8 cellular contexts compared by ENCODE assay signal in the genomic region with DNA sequence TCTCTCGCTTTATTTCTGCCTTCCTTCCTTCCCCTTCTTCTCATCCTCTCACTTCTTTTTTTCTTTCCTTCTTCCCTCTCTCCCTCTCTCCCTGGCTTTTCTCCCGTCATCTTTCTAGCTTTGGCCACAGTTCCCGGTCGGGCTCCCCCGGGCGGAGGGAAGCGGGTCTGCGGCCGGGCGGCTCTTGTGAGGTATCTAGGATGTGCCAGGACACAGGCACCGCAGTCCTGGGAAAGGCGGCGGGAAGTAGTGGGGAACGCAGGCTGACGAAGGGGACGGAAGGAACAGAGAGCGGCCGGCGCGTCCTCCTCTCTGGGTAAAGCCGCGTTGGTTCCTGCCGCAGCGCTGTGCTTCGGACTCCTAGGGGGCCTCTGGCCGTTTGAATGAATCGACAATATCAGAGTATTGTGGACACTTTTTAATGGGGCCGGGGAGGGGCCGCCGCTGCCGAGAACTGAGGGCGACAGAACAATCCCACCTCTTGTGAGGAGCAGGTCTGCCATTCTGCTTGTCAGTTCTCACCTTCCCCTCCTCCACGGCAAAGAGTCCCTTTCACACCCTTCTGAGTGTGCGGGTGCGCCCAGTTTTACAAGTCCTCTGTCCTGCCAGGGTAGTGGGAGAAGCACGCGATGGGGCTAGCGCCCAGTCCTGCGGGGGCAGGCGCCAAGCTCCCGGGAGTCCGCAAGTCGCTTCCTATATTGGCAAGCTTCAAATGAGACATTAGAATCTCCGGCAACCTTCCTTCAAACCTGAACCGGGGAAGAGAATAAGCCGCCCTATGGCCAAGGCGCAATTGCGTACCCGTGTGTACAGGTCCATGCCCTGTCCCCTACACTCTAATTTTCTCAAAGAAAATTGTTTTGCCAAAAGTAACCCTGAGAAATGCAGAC. TPM values are rescaled to one million over a fixed set of nuclear protein-coding genes. Genes with fewer than 3 reads are reported as not detected.
DNase-seq lines count a peak whose midpoint lies in the region; TF ChIP-seq lines count a peak whose summit lies in the region.

No MANE protein-coding gene starts in this region.

- peaks cover 83% of the 10 kb centered on the region for H3K27me3 ChIP-seq in osteoblast (ENCODE audit: insufficient read depth, low read length)
- peaks cover 84% of the 10 kb centered on the region for H3K27me3 ChIP-seq in prostate gland (replicated peaks; ENCODE audit: insufficient read depth)

- H3K9me3 ChIP-seq in osteoblast (ENCODE audit: low read depth, low read length) (no peaks in the 10 kb centered on the region), prostate gland (no peaks in the 10 kb centered on the region)

- peak overlapping the region; percentile 3 for H3K4me3 ChIP-seq in fibroblast of mammary gland (ENCODE audit: control insufficient read depth, low read depth, low read length)
- peak overlapping the region; percentile 78 for H3K4me3 ChIP-seq in osteoblast (ENCODE audit: insufficient read depth, low read length)
- no peak overlapping the region for H3K4me3 ChIP-seq in prostate gland

- H3K4me1 ChIP-seq in osteoblast (ENCODE audit: insufficient read depth, low read length) (peaks cover 28% of the 10 kb centered on the region), prostate gland (replicated peaks) (peaks cover 3% of the 10 kb centered on the region)

- intact Hi-C loops in prostate gland (cut with DNase I) = no loop called here

- H3K27ac ChIP-seq in VCaP = peak overlapping the region; percentile 62
- H3K27ac ChIP-seq in osteoblast (ENCODE audit: low read depth, low read length) = no peak overlapping the region
- H3K27ac ChIP-seq in prostate gland = no peak overlapping the region

- peak overlapping the region; percentile 96 for H2AFZ ChIP-seq in osteoblast (ENCODE audit: low read length)

- DNase-seq in activated CD4-positive, alpha-beta T cell treated with anti-CD3 and anti-CD28 coated beads for 48 hours = peak; percentile 22
- DNase-seq in activated CD4-positive, alpha-beta T cell treated with anti-CD3 and anti-CD28 coated beads for 4 hours = no peak
- DNase-seq in NCI-H1694 (lab: John Stamatoyannopoulos, UW) (peak; percentile 61), fibroblast of mammary gland (ENCODE audit: low read depth) (peak; percentile 58), osteoblast (ENCODE audit: insufficient read length, low spot score, missing footprints) (peak; percentile 98), prostate gland (ENCODE audit: low spot score) (no peak)
- DNase-seq in activated effector memory CD4-positive, alpha-beta T cell treated with Interleukin-2 at 50 U/mL for 16 hours = no peak

- H4K20me1 ChIP-seq in osteoblast (ENCODE audit: insufficient read depth, low read length) = no peaks in the 10 kb centered on the region

- peak overlapping the region; percentile 95 for H3K4me2 ChIP-seq in osteoblast (ENCODE audit: insufficient read depth, low read length)

- no peaks in the 10 kb centered on the region for H3K79me2 ChIP-seq in osteoblast (ENCODE audit: insufficient read depth, low read length)

- TF ChIP-seq POLR2A in prostate gland (IDR thresholded peaks at IDR 0.05) = no peak

- WGBS in prostate gland = 2% methylated on average over 49 of the region's 49 CpGs

- H3K36me3 ChIP-seq in osteoblast (ENCODE audit: insufficient read depth, low read length) (no peaks in the 10 kb centered on the region), prostate gland (no peaks in the 10 kb centered on the region)

- peak; percentile 87 for TF ChIP-seq CTCF in VCaP (conservative IDR thresholded peaks at IDR 0.05)
- TF ChIP-seq CTCF in fibroblast of mammary gland (conservative IDR thresholded peaks at IDR 0.05; ENCODE audit: control insufficient read depth, insufficient read depth, low read depth, low read length) = peak; percentile 50
- peak; percentile 70 for TF ChIP-seq CTCF in osteoblast (IDR thresholded peaks at IDR 0.05; ENCODE audit: extremely low read depth, low read depth, low read length)
- TF ChIP-seq CTCF in prostate gland (IDR thresholded peaks at IDR 0.05) = peak in 1 of 4 experiments; percentile 17

RNA-seq across cellular contexts. Expression of a gene that starts 1.1 kb away (rescaled TPM):
- total RNA-seq in osteoblast (0.59 and 1.8 TPM in 2 replicates), prostate gland (1 to 10 TPM in 1 of 2 donors, not detected in 1; 5.7 TPM)

RNA-seq across cellular contexts. Expression of a gene that starts 13.6 kb away (rescaled TPM):
- total RNA-seq in osteoblast (6.5 and 9.7 TPM in 2 replicates), prostate gland (10 to 100 TPM in 1 of 2 donors, 1 to 10 TPM in 1; 3.9 to 13.2 TPM)

Comparison
In these comparisons a context has a peak if more than half of its experiments do, and no peak if none do; other contexts are left out.
1. DNase-seq: peak in activated CD4-positive, alpha-beta T cell treated with anti-CD3 and anti-CD28 coated beads for 48 hours (single experiment), NCI-H1694 (single experiment), fibroblast of mammary gland (single experiment) and osteoblast (single experiment); none in activated CD4-positive, alpha-beta T cell treated with anti-CD3 and anti-CD28 coated beads for 4 hours (0 of 2), prostate gland (single experiment) and activated effector memory CD4-positive, alpha-beta T cell treated with Interleukin-2 at 50 U/mL for 16 hours (single experiment).
2. H3K4me3 ChIP-seq: peak in fibroblast of mammary gland (single experiment) and osteoblast (single experiment); none in prostate gland (0 of 2).